Comparison of ENCODE assay signal across 7 cellular contexts in the genomic region with DNA sequence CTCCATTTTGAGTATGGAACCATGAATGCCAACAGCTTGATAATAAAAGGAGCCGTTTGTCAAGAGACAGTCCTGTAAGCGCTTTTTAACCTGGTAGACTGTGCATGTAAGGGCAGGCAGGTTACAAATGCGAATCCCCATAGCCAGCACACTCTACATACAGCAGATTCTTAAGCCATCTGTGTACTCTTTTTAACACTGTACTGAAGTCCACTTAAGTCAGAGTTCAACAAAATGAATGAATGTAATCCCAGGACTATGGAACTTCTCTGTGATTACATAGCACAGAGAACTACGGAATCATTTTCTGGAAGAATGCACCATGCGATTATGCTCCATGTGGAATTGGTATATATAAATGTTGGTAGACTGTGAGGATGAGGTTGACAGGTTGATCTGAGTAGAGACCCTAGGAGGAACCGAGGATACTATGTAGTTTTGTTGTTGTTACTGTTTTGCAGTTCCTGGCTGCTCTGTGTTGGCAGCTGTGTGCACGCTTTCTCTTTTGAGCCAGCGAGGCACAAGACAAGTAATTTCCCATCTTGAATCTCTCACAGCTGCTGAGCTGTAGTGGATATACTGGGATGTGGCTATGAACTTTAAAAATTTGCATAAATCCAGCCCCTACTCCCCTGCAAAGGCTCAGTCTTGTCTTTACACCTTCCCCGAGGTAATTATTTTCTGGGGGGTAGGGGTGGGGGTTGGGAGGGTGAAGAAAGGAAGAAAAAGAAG. TPM values are rescaled to one million over a fixed set of nuclear protein-coding genes. Genes with fewer than 3 reads are reported as not detected.
A peak's percentile ranks its signal among the peaks of the same experiment; 100 is the strongest.
DNase-seq lines count a peak whose midpoint lies in the region; ATAC-seq and TF ChIP-seq lines count a peak whose summit lies in the region.

No MANE protein-coding gene starts in this region.

- peaks cover 74% of the 10 kb centered on the region for H3K4me1 Mint-ChIP-seq in brain

- no peak for TF ChIP-seq CTCF in brain (conservative IDR thresholded peaks at IDR 0.05)

- H3K27me3 Mint-ChIP-seq in brain = no peaks in the 10 kb centered on the region

- peak overlapping the region; percentile 14 to 88 (median 71) for H3K27ac Mint-ChIP-seq in brain

- ATAC-seq in GM18499 (IDR thresholded peaks at IDR 0.05; ENCODE audit: insufficient read depth, unreplicated experiment) = peak; percentile 31
- peak; percentile 50 for ATAC-seq in GM21723 (IDR thresholded peaks at IDR 0.05; ENCODE audit: unreplicated experiment)
- peak; percentile 42 for ATAC-seq in left lobe of liver

- peak overlapping the region; percentile 61 for H3K4me3 ChIP-seq in Jurkat, Clone E6-1 (ENCODE audit: low read length)

- no peaks in the 10 kb centered on the region for H3K9me3 Mint-ChIP-seq in brain

- DNase-seq in Jurkat, Clone E6-1 (ENCODE audit: low read depth, low spot score) = no peak
- DNase-seq in left lobe of liver (ENCODE audit: low spot score) = no peak
- DNase-seq in superior temporal gyrus (ENCODE audit: extremely low spot score) = peak; percentile 62
- no peak for DNase-seq in HuH-7 (ENCODE audit: low spot score)

- peaks cover 31% of the 10 kb centered on the region for H3K36me3 Mint-ChIP-seq in brain

- H3K4me3 Mint-ChIP-seq in brain = peak overlapping the region; percentile 68 to 89 (median 78)

RNA-seq across cellular contexts. Expression of a gene that starts 21.9 kb away (rescaled TPM):
- polyA plus RNA-seq in Jurkat, Clone E6-1 (2012; ENCODE audit: insufficient read depth, insufficient read length) = 17.1 TPM
- polyA plus RNA-seq in brain (ENCODE audit: insufficient read depth, low read depth, low replicate concordance) = 41.7 TPM
- total RNA-seq in left lobe of liver = 22.1 TPM
